Comparison of ENCODE assay signal across 1 cellular context in the genomic region with DNA sequence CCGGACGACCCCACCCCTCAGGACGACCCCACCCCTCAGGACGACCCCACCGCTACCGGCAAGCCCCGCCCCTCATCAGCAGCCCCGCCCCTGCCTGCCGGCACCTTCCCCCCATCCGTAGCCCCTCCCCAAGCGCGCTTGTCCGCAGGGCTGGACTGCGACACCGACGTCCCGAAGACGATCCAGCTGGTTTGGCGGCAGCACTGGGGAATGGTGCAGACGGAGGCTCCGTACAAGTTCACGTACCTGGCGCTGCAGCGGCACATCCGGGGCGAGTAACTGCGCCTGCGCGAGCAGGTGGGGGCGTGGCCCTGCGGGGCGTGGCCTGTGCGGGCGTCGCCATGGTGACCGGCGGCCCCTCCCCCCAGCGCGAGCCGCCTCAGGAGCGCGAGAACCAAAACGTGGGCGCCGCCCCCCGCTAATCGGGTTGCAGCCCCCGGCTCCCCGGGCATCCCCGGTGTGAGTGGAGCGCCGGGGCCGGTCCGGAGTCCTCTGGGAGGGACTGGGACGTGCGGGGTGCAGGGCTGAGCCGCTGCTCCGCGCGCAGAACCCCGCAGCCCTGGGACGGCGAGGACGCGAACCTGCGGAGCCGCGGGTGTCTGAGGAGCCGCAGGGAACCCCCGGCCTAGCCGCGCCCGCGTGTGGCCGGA.
A peak's percentile ranks its signal among the peaks of the same experiment; 100 is the strongest.
TF ChIP-seq lines count a peak whose summit lies in the region.

No MANE protein-coding gene starts in this region.

TF ChIP-seq in A549, 52 proteins besides CTCF, POLR2A, EP300 and RAD21 (continued from another document):
- TF ChIP-seq CHD2 (IDR thresholded peaks at IDR 0.05; ENCODE audit: low read length, partially characterized antibody) (peak; percentile 40), JUNB (IDR thresholded peaks at IDR 0.05) (no peak), CHD4 (IDR thresholded peaks at IDR 0.05; ENCODE audit: borderline replicate concordance) (no peak), NPAS2 (CRISPR knock-in tag; IDR thresholded peaks at IDR 0.05; ENCODE audit: borderline replicate concordance) (no peak)
- TF ChIP-seq, protein P1, sequence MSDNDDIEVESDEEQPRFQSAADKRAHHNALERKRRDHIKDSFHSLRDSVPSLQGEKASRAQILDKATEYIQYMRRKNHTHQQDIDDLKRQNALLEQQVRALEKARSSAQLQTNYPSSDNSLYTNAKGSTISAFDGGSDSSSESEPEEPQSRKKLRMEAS (IDR thresholded peaks at IDR 0.05), result peak; percentile 34; the same call in 1 of the 2 replicates
- TF ChIP-seq, protein P2, sequence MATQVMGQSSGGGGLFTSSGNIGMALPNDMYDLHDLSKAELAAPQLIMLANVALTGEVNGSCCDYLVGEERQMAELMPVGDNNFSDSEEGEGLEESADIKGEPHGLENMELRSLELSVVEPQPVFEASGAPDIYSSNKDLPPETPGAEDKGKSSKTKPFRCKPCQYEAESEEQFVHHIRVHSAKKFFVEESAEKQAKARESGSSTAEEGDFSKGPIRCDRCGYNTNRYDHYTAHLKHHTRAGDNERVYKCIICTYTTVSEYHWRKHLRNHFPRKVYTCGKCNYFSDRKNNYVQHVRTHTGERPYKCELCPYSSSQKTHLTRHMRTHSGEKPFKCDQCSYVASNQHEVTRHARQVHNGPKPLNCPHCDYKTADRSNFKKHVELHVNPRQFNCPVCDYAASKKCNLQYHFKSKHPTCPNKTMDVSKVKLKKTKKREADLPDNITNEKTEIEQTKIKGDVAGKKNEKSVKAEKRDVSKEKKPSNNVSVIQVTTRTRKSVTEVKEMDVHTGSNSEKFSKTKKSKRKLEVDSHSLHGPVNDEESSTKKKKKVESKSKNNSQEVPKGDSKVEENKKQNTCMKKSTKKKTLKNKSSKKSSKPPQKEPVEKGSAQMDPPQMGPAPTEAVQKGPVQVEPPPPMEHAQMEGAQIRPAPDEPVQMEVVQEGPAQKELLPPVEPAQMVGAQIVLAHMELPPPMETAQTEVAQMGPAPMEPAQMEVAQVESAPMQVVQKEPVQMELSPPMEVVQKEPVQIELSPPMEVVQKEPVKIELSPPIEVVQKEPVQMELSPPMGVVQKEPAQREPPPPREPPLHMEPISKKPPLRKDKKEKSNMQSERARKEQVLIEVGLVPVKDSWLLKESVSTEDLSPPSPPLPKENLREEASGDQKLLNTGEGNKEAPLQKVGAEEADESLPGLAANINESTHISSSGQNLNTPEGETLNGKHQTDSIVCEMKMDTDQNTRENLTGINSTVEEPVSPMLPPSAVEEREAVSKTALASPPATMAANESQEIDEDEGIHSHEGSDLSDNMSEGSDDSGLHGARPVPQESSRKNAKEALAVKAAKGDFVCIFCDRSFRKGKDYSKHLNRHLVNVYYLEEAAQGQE (IDR thresholded peaks at IDR 0.05), result peak; percentile 58
- TF ChIP-seq, protein P3, sequence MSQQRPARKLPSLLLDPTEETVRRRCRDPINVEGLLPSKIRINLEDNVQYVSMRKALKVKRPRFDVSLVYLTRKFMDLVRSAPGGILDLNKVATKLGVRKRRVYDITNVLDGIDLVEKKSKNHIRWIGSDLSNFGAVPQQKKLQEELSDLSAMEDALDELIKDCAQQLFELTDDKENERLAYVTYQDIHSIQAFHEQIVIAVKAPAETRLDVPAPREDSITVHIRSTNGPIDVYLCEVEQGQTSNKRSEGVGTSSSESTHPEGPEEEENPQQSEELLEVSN (IDR thresholded peaks at IDR 0.05; ENCODE audit: borderline replicate concordance, low read depth), result 0 out of 2 replicates have a peak, but pooled peaks have one; percentile 21
- TF ChIP-seq, protein P4, sequence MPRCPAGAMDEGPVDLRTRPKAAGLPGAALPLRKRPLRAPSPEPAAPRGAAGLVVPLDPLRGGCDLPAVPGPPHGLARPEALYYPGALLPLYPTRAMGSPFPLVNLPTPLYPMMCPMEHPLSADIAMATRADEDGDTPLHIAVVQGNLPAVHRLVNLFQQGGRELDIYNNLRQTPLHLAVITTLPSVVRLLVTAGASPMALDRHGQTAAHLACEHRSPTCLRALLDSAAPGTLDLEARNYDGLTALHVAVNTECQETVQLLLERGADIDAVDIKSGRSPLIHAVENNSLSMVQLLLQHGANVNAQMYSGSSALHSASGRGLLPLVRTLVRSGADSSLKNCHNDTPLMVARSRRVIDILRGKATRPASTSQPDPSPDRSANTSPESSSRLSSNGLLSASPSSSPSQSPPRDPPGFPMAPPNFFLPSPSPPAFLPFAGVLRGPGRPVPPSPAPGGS (IDR thresholded peaks at IDR 0.05), result no peak
